Comparison of ENCODE assay signal across 9 cellular contexts in genomic region chr11:57182896-57183295, GRCh38. TPM values are rescaled to one million over a fixed set of nuclear protein-coding genes. Genes with fewer than 3 reads are reported as not detected.
"Had no signal": no experiment of that assay in that cellular context is flagged by ENCODE, and none has a peak within 500 bp of the region (broad histone marks: within the 10 kb centered on the region; RNA-seq: fewer than 3 reads in every experiment).

No MANE protein-coding gene starts in this region.

- H3K4me3 ChIP-seq: GM12878 had no signal

- DNase-seq: GDM1, GF-D8 had no signal

- ATAC-seq: GM12878 had no signal

- FAIRE-seq: G401.6, GM12878, GM12891, GM12892, GM18507, GM19239 had no signal

RNA-seq across cellular contexts. Expression of gene LRRC55, which starts 1.1 kb away (rescaled TPM):
- total RNA-seq: G401, GM12878 had no signal

RNA-seq across cellular contexts. Expression of gene APLNR, which starts 54.2 kb away (rescaled TPM):
- total RNA-seq: G401, GM12878 had no signal
